In genomic region chr1:94753171-94753972, GRCh38 we compare ENCODE assay signal across 12 cellular contexts.
A peak's percentile ranks its signal among the peaks of the same experiment; 100 is the strongest.
DNase-seq lines count a peak whose midpoint lies in the region; ATAC-seq and TF ChIP-seq lines count a peak whose summit lies in the region.
"Had no signal": no experiment of that assay in that cellular context is flagged by ENCODE, and none has a peak within 500 bp of the region (broad histone marks: within the 10 kb centered on the region; RNA-seq: fewer than 3 reads in every experiment).

No MANE protein-coding gene starts in this region.

- H2AFZ ChIP-seq in SK-N-SH (ENCODE audit: low read depth): no peak overlapping the region

- no peaks in the 10 kb centered on the region for H4K20me1 ChIP-seq in SK-N-SH (ENCODE audit: insufficient read depth)

- H3K27ac ChIP-seq in SK-N-SH (ENCODE audit: low read depth in 2 of 2, low read length in 1 of 2) (peak overlapping the region in 1 of 2 experiments; percentile 89; a peak in 2 of 4 replicates), lung (ENCODE audit: low read depth in 1 of 2, low read length in 1 of 2) (peak overlapping the region; percentile 79 to 81), upper lobe of right lung (peak overlapping the region; percentile 70)
- H3K27ac ChIP-seq: suprapubic skin had no signal

- CTCF ChIA-PET in SK-N-SH (lab: Yijun Ruan, JAX): interaction anchor here (1.2 kb wide), 1 partner anchor 10 kb away, joined by 4 read pairs; no protein-coding TSS in a partner anchor

- H3K9me3 ChIP-seq in SK-N-SH (peaks cover 5% of the 10 kb centered on the region; the same call in 1 of the 2 replicates), lung (ENCODE audit: control insufficient read depth in 2 of 2, insufficient read depth in 1 of 2, low read length in 1 of 2) (no peaks in the 10 kb centered on the region), upper lobe of right lung (no peaks in the 10 kb centered on the region)
- H3K9me3 ChIP-seq: HAP-1, suprapubic skin had no signal

- peak; percentile 39 for ATAC-seq in SK-N-SH treated with all-trans-retinoic acid at 6 μM for 48 hours
- ATAC-seq in lung (ENCODE audit: insufficient read depth, low FRiP score): peak; percentile 49
- peak; percentile 75 for ATAC-seq in upper lobe of right lung
- no peak for ATAC-seq in GM21737 (IDR thresholded peaks at IDR 0.05; ENCODE audit: unreplicated experiment)

- no peaks in the 10 kb centered on the region for H3K27me3 ChIP-seq in SK-N-SH (ENCODE audit: insufficient read depth)
- H3K27me3 ChIP-seq in lung (ENCODE audit: control insufficient read depth, insufficient read depth): no peaks in the 10 kb centered on the region
- no peaks in the 10 kb centered on the region for H3K27me3 ChIP-seq in upper lobe of right lung
- H3K27me3 ChIP-seq: suprapubic skin had no signal

- no peak overlapping the region for H3K4me2 ChIP-seq in SK-N-SH

- H3K9me2 ChIP-seq in SK-N-SH: no peaks in the 10 kb centered on the region

- intact Hi-C loops in upper lobe of right lung (cut with DNase I): no loop called here

- H3K79me2 ChIP-seq in SK-N-SH (ENCODE audit: insufficient read depth): no peaks in the 10 kb centered on the region

- H3K9ac ChIP-seq in SK-N-SH: no peak overlapping the region

- peaks cover 3% of the 10 kb centered on the region for H3F3A ChIP-seq in SK-N-SH (replicated peaks; ENCODE audit: insufficient read depth)

- TF ChIP-seq EP300 in SK-N-SH (IDR thresholded peaks at IDR 0.05; ENCODE audit: borderline replicate concordance in 1 of 2, low read depth in 1 of 2, low read length in 1 of 2): no peak

- WGBS in SK-N-SH (ENCODE audit: low lambda C conversion rate): 56% methylated on average over 6 of the region's 6 CpGs
- 48 to 60% methylated on average over 6 of the region's 6 CpGs for WGBS in lung, 2 donors

- TF ChIP-seq CTCF in SK-N-SH (IDR thresholded peaks at IDR 0.05): no peak
- no peak for TF ChIP-seq CTCF in fibroblast of pulmonary artery (IDR thresholded peaks at IDR 0.05; ENCODE audit: low read length, missing control alignments)
- TF ChIP-seq CTCF in lung (IDR thresholded peaks at IDR 0.05; ENCODE audit: control extremely low read depth, extremely low read depth): no peak
- no peak for TF ChIP-seq CTCF in upper lobe of right lung (IDR thresholded peaks at IDR 0.05)

- H3K4me3 ChIP-seq in SK-N-SH (ENCODE audit: low read depth in 2 of 2, low read length in 1 of 2) (no peak overlapping the region), fibroblast of pulmonary artery (replicated peaks; ENCODE audit: low read depth, low read length) (no peak overlapping the region), lung (no peak overlapping the region), upper lobe of right lung (no peak overlapping the region)
- H3K4me3 ChIP-seq: HAP-1, suprapubic skin had no signal

- H3K36me3 ChIP-seq in SK-N-SH (replicated peaks in 1 of 2; ENCODE audit: control insufficient read depth in 1 of 2, insufficient read depth in 2 of 2, low read length in 1 of 2) (no peaks in the 10 kb centered on the region), lung (ENCODE audit: control insufficient read depth in 2 of 2, insufficient read depth in 2 of 2, low read length in 2 of 2) (no peaks in the 10 kb centered on the region), upper lobe of right lung (no peaks in the 10 kb centered on the region)
- H3K36me3 ChIP-seq: HAP-1, suprapubic skin had no signal

- TF ChIP-seq RAD21 in SK-N-SH (IDR thresholded peaks at IDR 0.05; ENCODE audit: low read length): no peak

- H3K4me1 ChIP-seq in SK-N-SH (ENCODE audit: control insufficient read depth in 1 of 2, insufficient read depth in 2 of 2, low read depth in 1 of 2, low read length in 1 of 2): peaks cover 0 to 36% of the 10 kb centered on the region in 2 experiments; a peak in 2 of 4 replicates
- peaks cover 2 to 12% of the 10 kb centered on the region in 2 donors for H3K4me1 ChIP-seq in lung (ENCODE audit: control insufficient read depth in 2 of 2, insufficient read depth in 2 of 2, low read length in 2 of 2)
- H3K4me1 ChIP-seq in upper lobe of right lung: peaks cover 20% of the 10 kb centered on the region
- H3K4me1 ChIP-seq: HAP-1 had no signal

- DNase-seq in SK-N-SH (no peak), fibroblast of pulmonary artery (ENCODE audit: low read depth) (peak; percentile 30), lung (ENCODE audit: low spot score) (no peak), upper lobe of right lung (no peak), iPS-NIHi7 (ENCODE audit: extremely low spot score) (no peak), superior temporal gyrus (ENCODE audit: extremely low spot score) (no peak)
- DNase-seq: ACHN, NCI-H1930 had no signal

- POLR2A ChIA-PET in SK-N-SH (lab: Yijun Ruan, JAX): interaction anchor here (0.6 kb wide), 1 partner anchor 183 kb away, joined by 4 read pairs; no protein-coding TSS in a partner anchor

TF ChIP-seq in SK-N-SH treated with all-trans-retinoic acid at 6 μM for 48 hours, 23 proteins besides CTCF, POLR2A, EP300 and RAD21:
- no peak for TF ChIP-seq ZNF70 (CRISPR knock-in tag; IDR thresholded peaks at IDR 0.05)
- no peak for TF ChIP-seq ZNF8 (CRISPR knock-in tag; IDR thresholded peaks at IDR 0.05)
- no peak for TF ChIP-seq GLIS3 (CRISPR knock-in tag; IDR thresholded peaks at IDR 0.05)
- no peak for TF ChIP-seq RARB (CRISPR knock-in tag; IDR thresholded peaks at IDR 0.05)
- no peak for TF ChIP-seq TCF4 (CRISPR knock-in tag; IDR thresholded peaks at IDR 0.05; ENCODE audit: borderline replicate concordance)
- TF ChIP-seq CSRNP3 (CRISPR knock-in tag; IDR thresholded peaks at IDR 0.05): no peak

TF ChIP-seq in SK-N-SH, 30 proteins besides CTCF, POLR2A, EP300 and RAD21:
- no peak for TF ChIP-seq RXRA (IDR thresholded peaks at IDR 0.05; ENCODE audit: borderline replicate concordance, low read depth)
- no peak for TF ChIP-seq MXI1 (IDR thresholded peaks at IDR 0.05; ENCODE audit: low read depth, low read length)
- TF ChIP-seq FOXM1 (IDR thresholded peaks at IDR 0.05; ENCODE audit: low read depth): no peak
- no peak for TF ChIP-seq NRF1 (IDR thresholded peaks at IDR 0.05; ENCODE audit: low read depth, low read length)
- TF ChIP-seq USF1 (IDR thresholded peaks at IDR 0.05; ENCODE audit: borderline replicate concordance, low read depth): no peak
- TF ChIP-seq GABPA (IDR thresholded peaks at IDR 0.05; ENCODE audit: low read depth): no peak
- no peak for TF ChIP-seq MEF2A (IDR thresholded peaks at IDR 0.05; ENCODE audit: borderline replicate concordance, low read depth)
- TF ChIP-seq TCF12 (IDR thresholded peaks at IDR 0.05): no peak
- TF ChIP-seq YY1 (IDR thresholded peaks at IDR 0.05; ENCODE audit: low read depth): no peak
- TF ChIP-seq CHD2 (IDR thresholded peaks at IDR 0.05; ENCODE audit: low read length, partially characterized antibody): no peak
- no peak for TF ChIP-seq TEAD4 (IDR thresholded peaks at IDR 0.05; ENCODE audit: borderline replicate concordance, insufficient read depth)
- TF ChIP-seq SIN3A (IDR thresholded peaks at IDR 0.05; ENCODE audit: borderline replicate concordance, low read depth, low read length): no peak
- TF ChIP-seq PBX3 (IDR thresholded peaks at IDR 0.05): no peak
- no peak for TF ChIP-seq POLR2AphosphoS5 (IDR thresholded peaks at IDR 0.05; ENCODE audit: low read depth, low read length)
- TF ChIP-seq TAF1 (IDR thresholded peaks at IDR 0.05; ENCODE audit: borderline replicate concordance, low read depth, low read length): no peak
- TF ChIP-seq EZH2phosphoT487 (IDR thresholded peaks at IDR 0.05; ENCODE audit: borderline replicate concordance, low read depth): no peak
- TF ChIP-seq NFIC (IDR thresholded peaks at IDR 0.05; ENCODE audit: borderline replicate concordance): no peak
- no peak for TF ChIP-seq FOSL2 (IDR thresholded peaks at IDR 0.05; ENCODE audit: borderline replicate concordance, low read depth)
